ENCODE assay signal across 20 cellular contexts in genomic region chr7:98297619-98298286, GRCh38.
"Had no signal": no experiment of that assay in that cellular context is flagged by ENCODE, and none has a peak within 500 bp of the region (broad histone marks: within the 10 kb centered on the region; RNA-seq: fewer than 3 reads in every experiment).

No MANE protein-coding gene starts in this region.

- H3K27me3 ChIP-seq: esophagus muscularis mucosa, gastroesophageal sphincter, neural progenitor cell, ovary, tibial artery had no signal

- H3K4me3 ChIP-seq: coronary artery, esophagus muscularis mucosa, gastroesophageal sphincter, left ventricle myocardium inferior, neural progenitor cell, ovary, psoas muscle, tibial artery had no signal

- ATAC-seq: activated naive CD4-positive, alpha-beta T cell treated with anti-CD3 and anti-CD28 coated beads, Interleukin-2, amount 50 U/mL, for 72 hours; gastroesophageal sphincter; naive thymus-derived CD8-positive, alpha-beta T cell; psoas muscle; right cardiac atrium; T-cell had no signal

- H3K9me3 ChIP-seq: esophagus muscularis mucosa, gastroesophageal sphincter, left ventricle myocardium inferior, ovary, psoas muscle had no signal

- H3K36me3 ChIP-seq: neural progenitor cell, ovary had no signal

- H3K27ac ChIP-seq: coronary artery, esophagus muscularis mucosa, gastroesophageal sphincter, left ventricle myocardium inferior, neural progenitor cell, ovary, psoas muscle, tibial artery had no signal

- H2AFZ ChIP-seq: neural progenitor cell had no signal

- H3K4me2 ChIP-seq: neural progenitor cell had no signal

- H3K9ac ChIP-seq: neural progenitor cell had no signal

- FAIRE-seq: TTC549 had no signal

- DNase-seq: activated CD4-positive, alpha-beta T cell treated with anti-CD3 and anti-CD28 coated beads, Interleukin-2, amount 10 ng/mL, durations not matched to agents 7 days and 5 days; activated T-cell treated with anti-CD3 and anti-CD28 coated beads, Interleukin-2, amount 50 U/mL, for 1 hour; aorta; head of caudate nucleus; hypothalamus; left ventricle myocardium inferior; naive thymus-derived CD8-positive, alpha-beta T cell; ovary; right cardiac atrium; stimulated activated CD4-positive, alpha-beta T cell treated with anti-CD3 and anti-CD28 coated beads, Interleukin-4, amount 100 ng/mL, for 4 hours; substantia nigra; T-cell; tibial artery had no signal
